Comparison of ENCODE assay signal across 9 cellular contexts in genomic region chr10:102648269-102648888, GRCh38. TPM values are rescaled to one million over a fixed set of nuclear protein-coding genes. Genes with fewer than 3 reads are reported as not detected.
A peak's percentile ranks its signal among the peaks of the same experiment; 100 is the strongest.
DNase-seq lines count a peak whose midpoint lies in the region; TF ChIP-seq lines count a peak whose summit lies in the region.
"Had no signal": no experiment of that assay in that cellular context is flagged by ENCODE, and none has a peak within 500 bp of the region (broad histone marks: within the 10 kb centered on the region; RNA-seq: fewer than 3 reads in every experiment).

No MANE protein-coding gene starts in this region.

- in situ Hi-C loops in HAP-1 (cut with MboI; ENCODE audit: low sequenced_read_pairs): no loop called here

- no peaks in the 10 kb centered on the region for H3K9me2 ChIP-seq in MM.1S (replicated peaks; ENCODE audit: insufficient read depth, low read length)

- TF ChIP-seq CTCF in AG04450 (IDR thresholded peaks at IDR 0.05; ENCODE audit: low read depth, low read length): no peak
- TF ChIP-seq CTCF in MM.1S (IDR thresholded peaks at IDR 0.05; ENCODE audit: low read length): no peak
- no peak for TF ChIP-seq CTCF in dorsolateral prefrontal cortex (IDR thresholded peaks at IDR 0.05 in 54 of 56, conservative IDR thresholded peaks at IDR 0.05 in 2 of 56; ENCODE audit: low read depth in 1 of 56, partially characterized antibody in 56 of 56)
- no peak for TF ChIP-seq CTCF in nephron (IDR thresholded peaks at IDR 0.05; ENCODE audit: unreplicated experiment in 3 of 3)

- H3K9me3 ChIP-seq in AG04450 (ENCODE audit: control insufficient read depth, insufficient read depth, low read length) (no peaks in the 10 kb centered on the region; the same call in 1 of the 2 replicates), MM.1S (replicated peaks; ENCODE audit: insufficient read depth, low read length) (no peaks in the 10 kb centered on the region), HAP-1 (no peaks in the 10 kb centered on the region)

- H3K4me3 Mint-ChIP-seq in nephron: peak overlapping the region; percentile 88 to 94 (median 93)

- peak overlapping the region; percentile 85; the same call in 1 of the 2 replicates for H3K4me2 ChIP-seq in MM.1S (ENCODE audit: low read depth, low read length)

- no peaks in the 10 kb centered on the region for H3K27me3 Mint-ChIP-seq in nephron (ENCODE audit: low read depth)

- H3K4me1 ChIP-seq in MM.1S (ENCODE audit: low read length): peaks cover 57% of the 10 kb centered on the region
- peaks cover 5% of the 10 kb centered on the region for H3K4me1 ChIP-seq in HAP-1

- DNase-seq in AG04450 (ENCODE audit: low read depth, low spot score) (no peak), MM.1S (no peak), dorsolateral prefrontal cortex (no peak), putamen (ENCODE audit: low spot score) (no peak), HEK293T (ENCODE audit: extremely low spot score) (no peak), HAP-1 (ENCODE audit: low spot score in 2 of 2) (no peak), NCI-H1930 (lab: John Stamatoyannopoulos, UW) (no peak)
- DNase-seq: NCI-H2171 treated with DMSO at 0.1 percent for 48 hours had no signal

- no peak overlapping the region for H2AFZ ChIP-seq in MM.1S (ENCODE audit: low read length)

- no peaks in the 10 kb centered on the region for H3K36me3 ChIP-seq in MM.1S (replicated peaks; ENCODE audit: insufficient read depth, low read length)
- peaks cover 17% of the 10 kb centered on the region for H3K36me3 ChIP-seq in HAP-1 (replicated peaks)

- H4K20me1 ChIP-seq in MM.1S (ENCODE audit: insufficient read depth, low read length): peaks cover 35% of the 10 kb centered on the region

- H3K27ac ChIP-seq in AG04450 (ENCODE audit: low read depth, low read length): peak overlapping the region; percentile 39
- no peak overlapping the region for H3K27ac ChIP-seq in MM.1S (ENCODE audit: low read length)
- H3K27ac ChIP-seq in dorsolateral prefrontal cortex: peak overlapping the region; percentile 11 to 100 (median 99)

- peaks cover 22% of the 10 kb centered on the region for H3K36me3 Mint-ChIP-seq in nephron (ENCODE audit: low read depth)

- H3K27me3 ChIP-seq in AG04450 (ENCODE audit: control insufficient read depth, insufficient read depth, low read length): no peaks in the 10 kb centered on the region
- H3K27me3 ChIP-seq in MM.1S (replicated peaks; ENCODE audit: insufficient read depth, low read length): no peaks in the 10 kb centered on the region
- no peaks in the 10 kb centered on the region for H3K27me3 ChIP-seq in dorsolateral prefrontal cortex
- no peaks in the 10 kb centered on the region for H3K27me3 ChIP-seq in HAP-1 (ENCODE audit: low read depth)

- H3K4me3 ChIP-seq in AG04450 (ENCODE audit: low read depth, low read length) (peak overlapping the region; percentile 74), MM.1S (ENCODE audit: low read length) (no peak overlapping the region), dorsolateral prefrontal cortex (peak overlapping the region; percentile 32 to 96 (median 88)), HAP-1 (no peak overlapping the region)

- CTCF ChIA-PET in AG04450 (lab: Charles Lee) (no interaction called here), HEK293T (lab: Yijun Ruan, JAX) (no interaction called here)

- intact Hi-C loops in dorsolateral prefrontal cortex (cut with DNase I): loop anchor here in 1 of 2 donors (2.0 kb wide), 2 partner anchors 28 to 66 kb away; partner anchors contain the start of genes ARL3 and SFXN2

- peaks cover 22% of the 10 kb centered on the region for H3F3A ChIP-seq in MM.1S (ENCODE audit: insufficient read depth, low read length)

- POLR2A ChIA-PET in AG04450 (lab: Yijun Ruan, JAX) (no interaction called here), HEK293T (lab: Yijun Ruan, JAX) (no interaction called here)

- no peak overlapping the region for H3K9ac ChIP-seq in MM.1S (ENCODE audit: low read length)

- H3K27ac Mint-ChIP-seq in nephron: peak overlapping the region; percentile 95 to 97 (median 96)

- H3K9me3 Mint-ChIP-seq in nephron: no peaks in the 10 kb centered on the region

- peaks cover 94% of the 10 kb centered on the region for H3K79me2 ChIP-seq in MM.1S (ENCODE audit: low read length)

- H3K4me1 Mint-ChIP-seq in nephron: peaks cover 55% of the 10 kb centered on the region

TF ChIP-seq in HEK293T, 16 proteins besides CTCF, POLR2A, EP300 and RAD21:
- TF ChIP-seq NFRKB (IDR thresholded peaks at IDR 0.05) (no peak), ZNF384 (IDR thresholded peaks at IDR 0.05) (no peak), L3MBTL2 (conservative IDR thresholded peaks at IDR 0.05) (no peak), BHLHE40 (IDR thresholded peaks at IDR 0.05; ENCODE audit: borderline replicate concordance) (no peak), PKNOX1 (IDR thresholded peaks at IDR 0.05) (no peak), FOXK2 (IDR thresholded peaks at IDR 0.05) (no peak), ARNT (IDR thresholded peaks at IDR 0.05) (no peak), LEF1 (IDR thresholded peaks at IDR 0.05; ENCODE audit: borderline replicate concordance) (no peak), ELF4 (IDR thresholded peaks at IDR 0.05) (no peak), SP1 (IDR thresholded peaks at IDR 0.05) (no peak), SUZ12 (IDR thresholded peaks at IDR 0.05) (no peak), HDGF (IDR thresholded peaks at IDR 0.05; ENCODE audit: borderline replicate concordance) (no peak), FOXA1 (IDR thresholded peaks at IDR 0.05) (no peak), CTBP1 (IDR thresholded peaks at IDR 0.05; ENCODE audit: borderline replicate concordance) (no peak), TARDBP (IDR thresholded peaks at IDR 0.05) (no peak), FOXM1 (IDR thresholded peaks at IDR 0.05; ENCODE audit: borderline replicate concordance) (no peak)

RNA-seq across cellular contexts. Expression of gene TRIM8, which starts 4.1 kb away (rescaled TPM):
- polyA plus RNA-seq in AG04450 (2011; rRNA removed): 66.8 and 80.9 TPM in 2 replicates
- polyA minus RNA-seq in AG04450 (2011; rRNA and poly(A)+ RNA removed): 52.9 and 60.1 TPM in 2 replicates
- 100 to 1,000 TPM in 118 of 120 experiments, 10 to 100 TPM in 2; 95.2 to 308 (median 133) TPM for total RNA-seq in dorsolateral prefrontal cortex

Comparison
In these comparisons a context has a peak if more than half of its experiments do, and no peak if none do; other contexts are left out.
1. H3K4me3 ChIP-seq: peak in AG04450 (single experiment) and dorsolateral prefrontal cortex (59 of 59); none in MM.1S (single experiment) and HAP-1 (single experiment).